In genomic region chr15:37009288-37009687, GRCh38 we compare ENCODE assay signal across 26 cellular contexts.
DNase-seq lines count a peak whose midpoint lies in the region; ATAC-seq and TF ChIP-seq lines count a peak whose summit lies in the region.
"Had no signal": no experiment of that assay in that cellular context is flagged by ENCODE, and none has a peak within 500 bp of the region (broad histone marks: within the 10 kb centered on the region; RNA-seq: fewer than 3 reads in every experiment).

No MANE protein-coding gene starts in this region.

- ATAC-seq in Right ventricle myocardium inferior (no peak), body of pancreas (peak; percentile 60), right lobe of liver (peak; percentile 80 to 91 (median 90)), left colon (no peak)
- ATAC-seq: A549, GM12878, GM23338, PC-3 had no signal

- H3K9me3 ChIP-seq in left ventricle myocardium inferior (replicated peaks), result no peaks in the 10 kb centered on the region
- H3K9me3 ChIP-seq in body of pancreas, result no peaks in the 10 kb centered on the region
- H3K9me3 ChIP-seq in right lobe of liver, result no peaks in the 10 kb centered on the region
- H3K9me3 ChIP-seq: A549; BLaER1 treated with 17β-estradiol and CSF1 and Interleukin-3, amounts not matched to agents 10 nM and 100 nM; HAP-1 had no signal

- H3K27ac ChIP-seq in left ventricle myocardium inferior (replicated peaks), result peak overlapping the region; percentile 43
- no peak overlapping the region for H3K27ac ChIP-seq in body of pancreas
- H3K27ac ChIP-seq in right lobe of liver, result peak overlapping the region in 1 of 3 donors; percentile 11
- H3K27ac ChIP-seq: A549; BLaER1 treated with 17β-estradiol and CSF1 and Interleukin-3, amounts not matched to agents 10 nM and 100 nM had no signal

- 35 to 45% methylated on average over 1 of the region's 1 CpG for WGBS in body of pancreas, 2 donors
- 21% methylated on average over 1 of the region's 1 CpG for WGBS in right lobe of liver (ENCODE audit: insufficient coverage, low coverage, low lambda C conversion rate, missing lambda C conversion rate)

- H3K4me3 ChIP-seq in left ventricle myocardium inferior (no peak overlapping the region), body of pancreas (no peak overlapping the region), right lobe of liver (no peak overlapping the region)
- H3K4me3 ChIP-seq: A549; BLaER1 treated with 17β-estradiol and CSF1 and Interleukin-3, amounts not matched to agents 10 nM and 100 nM; GM12878; GM23338; HAP-1 had no signal

- H3K36me3 ChIP-seq in left ventricle myocardium inferior (peaks cover 15% of the 10 kb centered on the region), body of pancreas (replicated peaks in 1 of 2; ENCODE audit: insufficient read depth in 1 of 2, low read depth in 2 of 2) (no peaks in the 10 kb centered on the region), right lobe of liver (no peaks in the 10 kb centered on the region)
- H3K36me3 ChIP-seq: BLaER1 treated with 17β-estradiol and CSF1 and Interleukin-3, amounts not matched to agents 10 nM and 100 nM had no signal

- no peak for TF ChIP-seq POLR2A in body of pancreas (IDR thresholded peaks at IDR 0.05)
- TF ChIP-seq POLR2A in right lobe of liver (IDR thresholded peaks at IDR 0.05), result no peak

- peaks cover 71% of the 10 kb centered on the region for H3K4me1 ChIP-seq in left ventricle myocardium inferior
- H3K4me1 ChIP-seq in body of pancreas, result peaks cover 24% of the 10 kb centered on the region
- H3K4me1 ChIP-seq in right lobe of liver, result peaks cover 0 to 16% (median 7%) of the 10 kb centered on the region in 4 donors
- H3K4me1 ChIP-seq: A549; BLaER1 treated with 17β-estradiol and CSF1 and Interleukin-3, amounts not matched to agents 10 nM and 100 nM; HAP-1 had no signal

- TF ChIP-seq CTCF in left ventricle myocardium inferior (IDR thresholded peaks at IDR 0.05; ENCODE audit: borderline replicate concordance), result no peak
- no peak for TF ChIP-seq CTCF in body of pancreas (IDR thresholded peaks at IDR 0.05)
- TF ChIP-seq CTCF in right lobe of liver (IDR thresholded peaks at IDR 0.05), result no peak

- intact Hi-C loops in left ventricle myocardium inferior (cut with micrococcal nuclease), result no loop called here
- intact Hi-C loops in Right ventricle myocardium inferior (cut with DNase I), result no loop called here
- intact Hi-C loops in body of pancreas (cut with DNase I), result no loop called here
- intact Hi-C loops in right lobe of liver (cut with DNase I), result no loop called here
- intact Hi-C loops in left colon (cut with DNase I, micrococcal nuclease), result no loop called here

- H3K27me3 ChIP-seq in left ventricle myocardium inferior (ENCODE audit: low read depth) (no peaks in the 10 kb centered on the region), body of pancreas (no peaks in the 10 kb centered on the region), right lobe of liver (no peaks in the 10 kb centered on the region)
- H3K27me3 ChIP-seq: BLaER1 treated with 17β-estradiol and CSF1 and Interleukin-3, amounts not matched to agents 10 nM and 100 nM had no signal

- DNase-seq in left ventricle myocardium inferior (no peak), Right ventricle myocardium inferior (ENCODE audit: missing footprints) (no peak), body of pancreas (no peak), right lobe of liver (no peak), RKO (ENCODE audit: low spot score) (no peak), left colon (no peak), H4 (ENCODE audit: low spot score) (no peak)
- DNase-seq: AML-193; CD4-positive, alpha-beta T cell; DMS79; EL; GDM1; HFFc6; IMR-90; KG1; MM.1S; NCI-H1694 treated with DMSO at 0.1 percent for 48 hours; NCI-H2227 treated with DMSO at 0.1 percent for 48 hours; NCI-H69; PC-3; SHP77 had no signal

Comparison
In these comparisons a context has a peak if more than half of its experiments do, and no peak if none do; other contexts are left out.
1. ATAC-seq: peak in body of pancreas (single experiment) and right lobe of liver (4 of 4); none in Right ventricle myocardium inferior (single experiment) and left colon (single experiment).